ENCODE assay signal across 8 cellular contexts in genomic region chr7:151247611-151248176, GRCh38. TPM values are rescaled to one million over a fixed set of nuclear protein-coding genes. Genes with fewer than 3 reads are reported as not detected.
DNase-seq lines count a peak whose midpoint lies in the region; ATAC-seq and TF ChIP-seq lines count a peak whose summit lies in the region.

No MANE protein-coding gene starts in this region.

- DNase-seq in activated CD4-positive, alpha-beta T cell treated with anti-CD3 and anti-CD28 coated beads, Interleukin-2, amount 10 ng/mL, durations not matched to agents 24 days and 14 days: no peak
- no peak for DNase-seq in activated CD4-positive, alpha-beta T cell treated with anti-CD3 and anti-CD28 coated beads for 1 hour
- DNase-seq in astrocyte of the spinal cord (ENCODE audit: low read depth, low spot score): peak; percentile 30
- no peak for DNase-seq in tibial nerve (ENCODE audit: low spot score in 2 of 2)
- no peak for DNase-seq in KBM-7
- no peak for DNase-seq in A172 (ENCODE audit: low spot score)

- H3K27ac ChIP-seq in liver (ENCODE audit: low read depth in 1 of 2, low read length in 2 of 2): peak overlapping the region; percentile 60 to 71
- H3K27ac ChIP-seq in tibial nerve: peak overlapping the region; percentile 85 to 98 (median 93)

- H3K27me3 ChIP-seq in liver (ENCODE audit: control insufficient read depth in 4 of 4, insufficient read depth in 4 of 4, low read length in 3 of 4): peaks cover 0 to 7% (median 0%) of the 10 kb centered on the region in 4 donors
- no peaks in the 10 kb centered on the region for H3K27me3 ChIP-seq in tibial nerve

- TF ChIP-seq CTCF in astrocyte of the spinal cord (IDR thresholded peaks at IDR 0.05; ENCODE audit: low read depth, low read length) (no peak), liver (IDR thresholded peaks at IDR 0.05; ENCODE audit: low read depth, low read length, missing input control) (no peak), tibial nerve (IDR thresholded peaks at IDR 0.05) (no peak)

- H3K4me3 ChIP-seq in astrocyte of the spinal cord (ENCODE audit: low read depth, low read length): peak overlapping the region; percentile 78
- H3K4me3 ChIP-seq in liver (ENCODE audit: low read depth in 1 of 3, low read length in 3 of 3): peak overlapping the region in 1 of 3 donors; percentile 55
- H3K4me3 ChIP-seq in tibial nerve: peak overlapping the region; percentile 59 to 81 (median 74)

- H3K27ac Mint-ChIP-seq in activated CD4-positive, alpha-beta T cell treated with anti-CD3 and anti-CD28 coated beads, Interleukin-2, amount 10 ng/mL, durations not matched to agents 24 days and 14 days: no peak overlapping the region

- TF ChIP-seq POLR2A in tibial nerve (IDR thresholded peaks at IDR 0.05): no peak

- H3K36me3 ChIP-seq in liver (ENCODE audit: control insufficient read depth in 4 of 4, insufficient read depth in 3 of 4, low read depth in 1 of 4, low read length in 3 of 4) (no peaks in the 10 kb centered on the region), tibial nerve (no peaks in the 10 kb centered on the region)

- TF ChIP-seq EP300 in tibial nerve (IDR thresholded peaks at IDR 0.05): no peak

- H3K9me3 ChIP-seq in liver (ENCODE audit: control insufficient read depth in 4 of 4, low read length in 3 of 4) (no peaks in the 10 kb centered on the region), tibial nerve (no peaks in the 10 kb centered on the region)

- ATAC-seq in HG03354 (IDR thresholded peaks at IDR 0.05; ENCODE audit: poor library complexity, severe bottlenecking, unreplicated experiment): no peak

- peaks cover 36% of the 10 kb centered on the region for H3K4me1 Mint-ChIP-seq in activated CD4-positive, alpha-beta T cell treated with anti-CD3 and anti-CD28 coated beads, Interleukin-2, amount 10 ng/mL, durations not matched to agents 24 days and 14 days

- no peaks in the 10 kb centered on the region for H3K36me3 Mint-ChIP-seq in activated CD4-positive, alpha-beta T cell treated with anti-CD3 and anti-CD28 coated beads, Interleukin-2, amount 10 ng/mL, durations not matched to agents 24 days and 14 days (ENCODE audit: low read depth)

- in situ Hi-C loops in astrocyte of the spinal cord (cut with HindIII; ENCODE audit: low sequenced_read_pairs): no loop called here
- in situ Hi-C loops in KBM-7 (cut with MboI; ENCODE audit: low pct_unique_long_range_greater_than_20kb, low sequenced_read_pairs): no loop called here

- 44% methylated on average over 15 of the region's 15 CpGs for WGBS in liver
- WGBS in tibial nerve, 2 donors: 3 to 16% methylated on average over 12 to 13 of the region's 15 CpGs

- no peak for TF ChIP-seq RAD21 in liver (IDR thresholded peaks at IDR 0.05)

- intact Hi-C loops in activated CD4-positive, alpha-beta T cell treated with anti-CD3 and anti-CD28 coated beads, Interleukin-2, amount 10 ng/mL, durations not matched to agents 24 days and 14 days (cut with micrococcal nuclease): loop anchor here (2.0 to 10.0 kb wide), 3 partner anchors 29 to 197 kb away; partner anchors contain the start of gene CRYGN

- no peak overlapping the region for H3K9ac ChIP-seq in liver (ENCODE audit: low read depth in 1 of 2, low read length in 2 of 2)

- no peaks in the 10 kb centered on the region for H3K9me3 Mint-ChIP-seq in activated CD4-positive, alpha-beta T cell treated with anti-CD3 and anti-CD28 coated beads, Interleukin-2, amount 10 ng/mL, durations not matched to agents 24 days and 14 days

- peaks cover 11 to 37% (median 22%) of the 10 kb centered on the region in 4 donors for H3K4me1 ChIP-seq in liver (ENCODE audit: control insufficient read depth in 4 of 4, insufficient read depth in 4 of 4, low read length in 3 of 4)
- peaks cover 0 to 91% (median 58%) of the 10 kb centered on the region in 4 donors for H3K4me1 ChIP-seq in tibial nerve

- H3K4me3 Mint-ChIP-seq in activated CD4-positive, alpha-beta T cell treated with anti-CD3 and anti-CD28 coated beads, Interleukin-2, amount 10 ng/mL, durations not matched to agents 24 days and 14 days: peak overlapping the region; percentile 55

- H3K27me3 Mint-ChIP-seq in activated CD4-positive, alpha-beta T cell treated with anti-CD3 and anti-CD28 coated beads, Interleukin-2, amount 10 ng/mL, durations not matched to agents 24 days and 14 days: peaks cover 58% of the 10 kb centered on the region

TF ChIP-seq in liver, 16 proteins besides CTCF, POLR2A, EP300 and RAD21:
- no peak for TF ChIP-seq GABPA (IDR thresholded peaks at IDR 0.05 in 1 of 2, conservative IDR thresholded peaks at IDR 0.05 in 1 of 2)
- TF ChIP-seq RXRA (IDR thresholded peaks at IDR 0.05): no peak

RNA-seq across cellular contexts. Expression of gene SMARCD3, which starts 0.8 kb away (rescaled TPM):
- total RNA-seq in activated CD4-positive, alpha-beta T cell treated with anti-CD3 and anti-CD28 coated beads, Interleukin-2, amount 10 ng/mL, durations not matched to agents 24 days and 14 days: 2.2 and 2.9 TPM in 2 replicates
- 1 to 10 TPM; 2.1 to 5.6 TPM for total RNA-seq in liver
- polyA plus RNA-seq in liver: 1 to 10 TPM; 1.8 to 2.2 TPM
- total RNA-seq in tibial nerve: 10 to 100 TPM; 55.5 to 97.2 (median 77.3) TPM
- 22.2 and 26.7 TPM in 2 replicates for total RNA-seq in A172 (2014; rRNA removed; shearing (Covaris generic))

RNA-seq across cellular contexts. Expression of gene CHPF2, which starts 15.4 kb away (rescaled TPM):
- total RNA-seq in activated CD4-positive, alpha-beta T cell treated with anti-CD3 and anti-CD28 coated beads, Interleukin-2, amount 10 ng/mL, durations not matched to agents 24 days and 14 days: 42.0 and 46.4 TPM in 2 replicates
- total RNA-seq in liver: 10 to 100 TPM; 16.7 to 19.7 TPM
- 10 to 100 TPM in 1 of 2 donors, 1 to 10 TPM in 1; 4.1 to 19.5 TPM for polyA plus RNA-seq in liver
- 10 to 100 TPM; 34.5 to 58.5 (median 40.2) TPM for total RNA-seq in tibial nerve
- 36.5 and 37.8 TPM in 2 replicates for total RNA-seq in A172 (2014; rRNA removed; shearing (Covaris generic))

RNA-seq across cellular contexts. Expression of gene ABCF2, which starts 20.7 kb away (rescaled TPM):
- 84.6 and 90.3 TPM in 2 replicates for total RNA-seq in activated CD4-positive, alpha-beta T cell treated with anti-CD3 and anti-CD28 coated beads, Interleukin-2, amount 10 ng/mL, durations not matched to agents 24 days and 14 days
- total RNA-seq in liver (10 to 100 TPM; 11.2 to 15.6 TPM), tibial nerve (10 to 100 TPM; 34.3 to 72.9 (median 34.9) TPM)
- polyA plus RNA-seq in liver: 1 to 10 TPM; 6.3 to 9.9 TPM
- total RNA-seq in A172 (2014; rRNA removed; shearing (Covaris generic)): 55.6 and 65.6 TPM in 2 replicates

RNA-seq across cellular contexts. Expression of gene H2BK1, which starts 37.4 kb away (rescaled TPM):
- total RNA-seq in activated CD4-positive, alpha-beta T cell treated with anti-CD3 and anti-CD28 coated beads, Interleukin-2, amount 10 ng/mL, durations not matched to agents 24 days and 14 days: 0.83 TPM in 1 of 2 replicates, not detected in the other
- total RNA-seq in liver: not detected
- polyA plus RNA-seq in liver: not detected
- not detected for total RNA-seq in tibial nerve
- not detected in 2 replicates for total RNA-seq in A172 (2014; rRNA removed; shearing (Covaris generic))
